In genomic region chr5:179368016-179368805, GRCh38 we compare ENCODE assay signal across 24 cellular contexts. TPM values are rescaled to one million over a fixed set of nuclear protein-coding genes. Genes with fewer than 3 reads are reported as not detected.
DNase-seq lines count a peak whose midpoint lies in the region; ATAC-seq and TF ChIP-seq lines count a peak whose summit lies in the region.
"Had no signal": no experiment of that assay in that cellular context is flagged by ENCODE, and none has a peak within 500 bp of the region (broad histone marks: within the 10 kb centered on the region; RNA-seq: fewer than 3 reads in every experiment).

No MANE protein-coding gene starts in this region.

- no peak overlapping the region for H4K5ac ChIP-seq in mesendoderm (ENCODE audit: low read length)

- H3K27ac ChIP-seq in Panc1 (ENCODE audit: low read length): no peak overlapping the region
- H3K27ac ChIP-seq in mesendoderm (ENCODE audit: low read depth, low read length): no peak overlapping the region
- H3K27ac ChIP-seq in sigmoid colon: no peak overlapping the region
- H3K27ac ChIP-seq in effector memory CD4-positive, alpha-beta T cell (ENCODE audit: insufficient read depth, low read length, poor library complexity, severe bottlenecking): no peak overlapping the region
- H3K27ac ChIP-seq: BLaER1 treated with 17β-estradiol and CSF1 and Interleukin-3, amounts not matched to agents 10 nM and 100 nM; GM23248; KMS-11; SJCRH30 had no signal

- no peaks in the 10 kb centered on the region for H3K79me2 ChIP-seq in mesendoderm (ENCODE audit: control insufficient read depth, insufficient read depth, low read length)

- no peak overlapping the region for H3K27ac Mint-ChIP-seq in activated naive CD4-positive, alpha-beta T cell treated with anti-CD3 and anti-CD28 coated beads, Interleukin-2, amount 10 ng/mL, durations not matched to agents 7 days and 5 days
- no peak overlapping the region for H3K27ac Mint-ChIP-seq in activated naive CD4-positive, alpha-beta T cell treated with anti-CD3 and anti-CD28 coated beads, Interleukin-2, amount 50 U/mL, for 72 hours
- H3K27ac Mint-ChIP-seq: CD8-positive, alpha-beta T cell had no signal

- no peaks in the 10 kb centered on the region for H3K9me3 Mint-ChIP-seq in activated naive CD4-positive, alpha-beta T cell treated with anti-CD3 and anti-CD28 coated beads, Interleukin-2, amount 10 ng/mL, durations not matched to agents 7 days and 5 days
- no peaks in the 10 kb centered on the region for H3K9me3 Mint-ChIP-seq in activated naive CD4-positive, alpha-beta T cell treated with anti-CD3 and anti-CD28 coated beads, Interleukin-2, amount 50 U/mL, for 72 hours
- H3K9me3 Mint-ChIP-seq: CD8-positive, alpha-beta T cell had no signal

- no peak overlapping the region for H2BK15ac ChIP-seq in mesendoderm (replicated peaks; ENCODE audit: low read depth)

- TF ChIP-seq CTCF in Panc1 (IDR thresholded peaks at IDR 0.05) (no peak), sigmoid colon (IDR thresholded peaks at IDR 0.05) (no peak)

- H2BK120ac ChIP-seq in mesendoderm (ENCODE audit: low read depth, low read length): no peak overlapping the region

- H3K4me3 ChIP-seq in Panc1 (ENCODE audit: low read depth in 2 of 2, low read length in 2 of 2) (no peak overlapping the region), mesendoderm (ENCODE audit: low read length) (no peak overlapping the region), sigmoid colon (no peak overlapping the region)
- H3K4me3 ChIP-seq in effector memory CD4-positive, alpha-beta T cell (ENCODE audit: insufficient read depth, low read depth, low read length, poor library complexity, severe bottlenecking): no peak overlapping the region
- H3K4me3 ChIP-seq: BLaER1 treated with 17β-estradiol and CSF1 and Interleukin-3, amounts not matched to agents 10 nM and 100 nM; GM12878; GM23248; HAP-1; SJCRH30 had no signal

- H2AK5ac ChIP-seq in mesendoderm (ENCODE audit: low read length): no peak overlapping the region

- no peaks in the 10 kb centered on the region for H3K4me1 ChIP-seq in Panc1 (ENCODE audit: control insufficient read depth, insufficient read depth, low read length)
- no peaks in the 10 kb centered on the region for H3K4me1 ChIP-seq in mesendoderm (ENCODE audit: control insufficient read depth, low read depth, low read length)
- no peaks in the 10 kb centered on the region for H3K4me1 ChIP-seq in sigmoid colon
- H3K4me1 ChIP-seq in effector memory CD4-positive, alpha-beta T cell (ENCODE audit: control insufficient read depth, insufficient read depth, low read length, poor library complexity, severe bottlenecking): no peaks in the 10 kb centered on the region
- H3K4me1 ChIP-seq: BLaER1 treated with 17β-estradiol and CSF1 and Interleukin-3, amounts not matched to agents 10 nM and 100 nM; HAP-1; SJCRH30 had no signal

- H3K36me3 Mint-ChIP-seq in activated naive CD4-positive, alpha-beta T cell treated with anti-CD3 and anti-CD28 coated beads, Interleukin-2, amount 10 ng/mL, durations not matched to agents 7 days and 5 days: no peaks in the 10 kb centered on the region
- H3K36me3 Mint-ChIP-seq in activated naive CD4-positive, alpha-beta T cell treated with anti-CD3 and anti-CD28 coated beads, Interleukin-2, amount 50 U/mL, for 72 hours: no peaks in the 10 kb centered on the region
- H3K36me3 Mint-ChIP-seq: CD8-positive, alpha-beta T cell had no signal

- no CpG with 5 or more reads among the region's 21 CpGs for WGBS in mesendoderm (ENCODE audit: extremely low coverage, insufficient coverage, low lambda C conversion rate)
- WGBS in sigmoid colon, 2 donors: 77 to 84% methylated on average over 21 of the region's 21 CpGs

- no peak overlapping the region for H3K23ac ChIP-seq in mesendoderm (ENCODE audit: low read length)

- no peaks in the 10 kb centered on the region for H3K9me3 ChIP-seq in Panc1 (ENCODE audit: control insufficient read depth, insufficient read depth, low read depth, low read length)
- no peaks in the 10 kb centered on the region for H3K9me3 ChIP-seq in sigmoid colon
- H3K9me3 ChIP-seq in effector memory CD4-positive, alpha-beta T cell (ENCODE audit: control insufficient read depth, low read length): no peaks in the 10 kb centered on the region
- H3K9me3 ChIP-seq: HAP-1, SJCRH30 had no signal

- peak overlapping the region; percentile 7 for H3K56ac ChIP-seq in mesendoderm (ENCODE audit: low read length)

- no peak overlapping the region for H4K8ac ChIP-seq in mesendoderm (ENCODE audit: low read depth, low read length)

- intact Hi-C loops in Panc1 (cut with micrococcal nuclease; ENCODE audit: unreplicated experiment) (no loop called here), sigmoid colon (cut with DNase I) (no loop called here)

- no peak overlapping the region for H3K4ac ChIP-seq in mesendoderm (ENCODE audit: low read depth, low read length)

- no peaks in the 10 kb centered on the region for H3K27me3 Mint-ChIP-seq in activated naive CD4-positive, alpha-beta T cell treated with anti-CD3 and anti-CD28 coated beads, Interleukin-2, amount 10 ng/mL, durations not matched to agents 7 days and 5 days

- H3K79me1 ChIP-seq in mesendoderm (ENCODE audit: low read length): no peaks in the 10 kb centered on the region

- no peak overlapping the region for H3K4me2 ChIP-seq in mesendoderm (ENCODE audit: low read length)
- H3K4me2 ChIP-seq: BLaER1 treated with 17β-estradiol and CSF1 and Interleukin-3, amounts not matched to agents 10 nM and 100 nM; KMS-11 had no signal

- POLR2A ChIA-PET in Panc1 (lab: Charles Lee): no interaction called here

- H3K27me3 ChIP-seq in Panc1 (ENCODE audit: control insufficient read depth, insufficient read depth, low read length) (no peaks in the 10 kb centered on the region), mesendoderm (ENCODE audit: insufficient read depth, low read length, poor library complexity) (no peaks in the 10 kb centered on the region), sigmoid colon (no peaks in the 10 kb centered on the region)
- H3K27me3 ChIP-seq in effector memory CD4-positive, alpha-beta T cell (replicated peaks; ENCODE audit: control insufficient read depth, insufficient read depth, low read length, poor library complexity, severe bottlenecking): no peaks in the 10 kb centered on the region
- H3K27me3 ChIP-seq: BLaER1 treated with 17β-estradiol and CSF1 and Interleukin-3, amounts not matched to agents 10 nM and 100 nM had no signal

- peak; percentile 13 for DNase-seq in activated naive CD4-positive, alpha-beta T cell treated with anti-CD3 and anti-CD28 coated beads, Interleukin-2, amount 10 ng/mL, durations not matched to agents 7 days and 5 days
- no peak for DNase-seq in activated naive CD4-positive, alpha-beta T cell treated with anti-CD3 and anti-CD28 coated beads, Interleukin-2, amount 50 U/mL, for 72 hours (ENCODE audit: low spot score in 2 of 2)
- no peak for DNase-seq in Panc1 (ENCODE audit: low read depth, low spot score)
- no peak for DNase-seq in mesendoderm
- DNase-seq in sigmoid colon: peak; percentile 49
- DNase-seq in effector memory CD4-positive, alpha-beta T cell: no peak
- DNase-seq in ureter (ENCODE audit: low spot score): no peak
- DNase-seq in T1000 (lab: John Stamatoyannopoulos, UW): no peak
- DNase-seq: 8988T; CD8-positive, alpha-beta T cell; DND-41; GM23248; NCI-H1092 treated with DMSO at 0.1 percent for 48 hours; NCI-H146; NCI-H2029; NCI-H226; NCI-H510A treated with DMSO at 0.1 percent for 48 hours; NCI-H748 treated with DMSO at 0.1 percent for 48 hours; NK-92 treated with Interleukin-12 subunit alpha and Interleukin-12 subunit beta, amount 100 ng/mL, for 24 hours; SJCRH30 had no signal

- TF ChIP-seq EP300 in sigmoid colon (IDR thresholded peaks at IDR 0.05): no peak

- BruUV-seq in Panc1 (replicated peaks; lab: Mats Ljungman, UMichigan): no TSS peak

- in situ Hi-C loops in Panc1 (cut with HindIII; ENCODE audit: low pct_unique_long_range_greater_than_20kb, low sequenced_read_pairs): no loop called here

- no peak for ATAC-seq in activated naive CD4-positive, alpha-beta T cell treated with anti-CD3 and anti-CD28 coated beads, Interleukin-2, amount 50 U/mL, for 72 hours
- ATAC-seq in Panc1: 0 out of 2 replicates have a peak, but pooled peaks have one; percentile 23
- ATAC-seq: CD8-positive, alpha-beta T cell; GM12878 had no signal

- no peaks in the 10 kb centered on the region for H3K4me1 Mint-ChIP-seq in activated naive CD4-positive, alpha-beta T cell treated with anti-CD3 and anti-CD28 coated beads, Interleukin-2, amount 10 ng/mL, durations not matched to agents 7 days and 5 days

- no peak overlapping the region for H3K18ac ChIP-seq in mesendoderm (ENCODE audit: low read length)

- no peak overlapping the region for H2BK5ac ChIP-seq in mesendoderm (ENCODE audit: low read length)

- no peak overlapping the region for H3K4me3 Mint-ChIP-seq in activated naive CD4-positive, alpha-beta T cell treated with anti-CD3 and anti-CD28 coated beads, Interleukin-2, amount 10 ng/mL, durations not matched to agents 7 days and 5 days
- H3K4me3 Mint-ChIP-seq: CD8-positive, alpha-beta T cell had no signal

- CTCF ChIA-PET in activated naive CD4-positive, alpha-beta T cell treated with anti-CD3 and anti-CD28 coated beads, Interleukin-2, amount 10 ng/mL, durations not matched to agents 7 days and 5 days (lab: Charles Lee): no interaction called here
- CTCF ChIA-PET in Panc1 (lab: Charles Lee): no interaction called here

- no peaks in the 10 kb centered on the region for H3K36me3 ChIP-seq in Panc1 (ENCODE audit: control insufficient read depth, insufficient read depth, low read length)
- no peaks in the 10 kb centered on the region for H3K36me3 ChIP-seq in mesendoderm (ENCODE audit: control insufficient read depth, insufficient read depth, low read length)
- no peaks in the 10 kb centered on the region for H3K36me3 ChIP-seq in sigmoid colon
- no peaks in the 10 kb centered on the region for H3K36me3 ChIP-seq in effector memory CD4-positive, alpha-beta T cell (ENCODE audit: control insufficient read depth, insufficient read depth, low read length)
- H3K36me3 ChIP-seq: BLaER1 treated with 17β-estradiol and CSF1 and Interleukin-3, amounts not matched to agents 10 nM and 100 nM; HAP-1; SJCRH30 had no signal

- TF ChIP-seq POLR2A in sigmoid colon (IDR thresholded peaks at IDR 0.05): no peak

- H3K9ac ChIP-seq in mesendoderm (ENCODE audit: low read length): no peak overlapping the region
- H3K9ac ChIP-seq: BLaER1 treated with 17β-estradiol and CSF1 and Interleukin-3, amounts not matched to agents 10 nM and 100 nM; GM23248; KMS-11 had no signal

RNA-seq across cellular contexts. Expression of gene ADAMTS2, which starts 22.9 kb away (rescaled TPM):
- not detected for total RNA-seq in activated naive CD4-positive, alpha-beta T cell treated with anti-CD3 and anti-CD28 coated beads, Interleukin-2, amount 50 U/mL, for 72 hours
- total RNA-seq in Panc1 (2021; ENCODE audit: unreplicated experiment) (0.13 TPM), sigmoid colon (10 to 100 TPM in 3 of 4 donors, 1 to 10 TPM in 1; 9.2 to 33.2 (median 14.6) TPM), ureter (13.3 TPM)
- 0.10 TPM for polyA plus RNA-seq in Panc1 (2012; ENCODE audit: insufficient read length)
- polyA plus RNA-seq in mesendoderm (2013, experiment 1 of 2): 0.59 TPM
- 0.83 TPM for polyA plus RNA-seq in mesendoderm (2013, experiment 2 of 2)
- polyA plus RNA-seq in sigmoid colon: 1 to 10 TPM in 2 of 3 donors, under 1 TPM in 1; 0.69 to 5.9 (median 1.2) TPM
- total RNA-seq: CD8-positive, alpha-beta T cell; SJCRH30 had no signal

Comparison
In these comparisons a context has a peak if more than half of its experiments do, and no peak if none do; other contexts are left out.
1. DNase-seq: peak in activated naive CD4-positive, alpha-beta T cell treated with anti-CD3 and anti-CD28 coated beads, Interleukin-2, amount 10 ng/mL, durations not matched to agents 7 days and 5 days (single experiment) and sigmoid colon (single experiment); none in activated naive CD4-positive, alpha-beta T cell treated with anti-CD3 and anti-CD28 coated beads, Interleukin-2, amount 50 U/mL, for 72 hours (0 of 2), Panc1 (single experiment), mesendoderm (single experiment), effector memory CD4-positive, alpha-beta T cell (0 of 3), ureter (single experiment) and T1000 (single experiment).